ENCODE assay signal across 8 cellular contexts in the genomic region with DNA sequence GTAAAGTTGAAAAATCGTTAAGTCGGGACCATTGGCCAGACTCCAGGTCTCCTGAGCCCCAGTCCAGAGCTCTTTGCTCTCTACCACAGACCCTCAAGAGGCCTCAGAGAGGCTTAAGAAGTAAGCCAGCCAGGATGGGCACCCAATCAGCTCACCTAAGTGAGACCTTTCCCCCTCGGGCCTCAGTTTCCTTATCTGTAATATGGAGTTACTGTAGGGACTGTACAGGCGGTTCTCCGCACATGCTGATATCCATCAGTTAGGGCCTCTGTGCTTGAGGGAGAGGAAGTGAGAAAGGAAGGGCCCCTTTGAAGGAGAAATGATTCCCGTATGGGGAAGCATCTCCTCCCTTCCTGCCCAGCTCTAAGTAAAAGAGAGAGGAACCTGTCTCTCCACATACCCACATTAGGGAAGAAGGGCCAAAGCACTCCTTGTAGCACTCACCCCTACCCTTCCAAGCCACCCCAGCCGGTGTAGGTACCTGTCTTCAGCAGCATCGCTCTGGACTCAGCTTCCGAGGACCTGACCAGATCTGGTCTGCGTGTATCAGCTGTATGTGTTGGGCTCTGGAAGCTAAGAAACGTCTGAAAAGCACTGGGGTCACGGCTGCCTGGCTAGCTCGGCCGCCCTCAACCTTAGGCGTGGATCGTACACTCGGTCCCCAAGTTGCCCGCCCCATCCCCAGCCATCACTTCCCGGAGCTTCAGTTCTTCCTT. TPM values are rescaled to one million over a fixed set of nuclear protein-coding genes. Genes with fewer than 3 reads are reported as not detected.
DNase-seq lines count a peak whose midpoint lies in the region; ATAC-seq and TF ChIP-seq lines count a peak whose summit lies in the region.

No MANE protein-coding gene starts in this region.

- H3K4me1 Mint-ChIP-seq in activated CD8-positive, alpha-beta T cell treated with anti-CD3 and anti-CD28 coated beads for 36 hours (ENCODE audit: low read depth): peaks cover 21% of the 10 kb centered on the region

- peaks cover 5 to 33% (median 20%) of the 10 kb centered on the region in 4 donors for H3K36me3 ChIP-seq in sigmoid colon

- peaks cover 6% of the 10 kb centered on the region for H3K36me3 Mint-ChIP-seq in activated CD8-positive, alpha-beta T cell treated with anti-CD3 and anti-CD28 coated beads for 36 hours (ENCODE audit: low read depth)

- WGBS in sigmoid colon, 2 donors: 18 to 21% methylated on average over 19 of the region's 19 CpGs

- no peaks in the 10 kb centered on the region for H3K9me3 Mint-ChIP-seq in activated CD8-positive, alpha-beta T cell treated with anti-CD3 and anti-CD28 coated beads for 36 hours

- no peaks in the 10 kb centered on the region for H3K9me3 ChIP-seq in sigmoid colon

- DNase-seq in NCI-H146 (lab: John Stamatoyannopoulos, UW) (peak; percentile 32), NCI-H146 treated with DMSO at 0.1 percent for 48 hours (lab: John Stamatoyannopoulos, UW; ENCODE audit: unreplicated experiment) (no peak), left cardiac atrium (no peak), sigmoid colon (no peak), KG1 (lab: John Stamatoyannopoulos, UW) (no peak)
- no peak for DNase-seq in activated CD8-positive, alpha-beta T cell treated with anti-CD3 and anti-CD28 coated beads for 36 hours

- intact Hi-C loops in activated CD8-positive, alpha-beta T cell treated with anti-CD3 and anti-CD28 coated beads for 36 hours (cut with micrococcal nuclease): loop anchor here (10.0 kb wide), 1 partner anchor 125 kb away; the partner anchor contains the start of gene CENPM
- intact Hi-C loops in left cardiac atrium (cut with DNase I): no loop called here
- intact Hi-C loops in sigmoid colon (cut with DNase I): loop anchor here (1.0 to 10.0 kb wide), 2 partner anchors 20 to 385 kb away; partner anchors contain the start of genes NDUFA6 and SNU13

- H3K27ac ChIP-seq in sigmoid colon: peak overlapping the region; percentile 88 to 93 (median 90)

- H3K27ac Mint-ChIP-seq in activated CD8-positive, alpha-beta T cell treated with anti-CD3 and anti-CD28 coated beads for 36 hours: peak overlapping the region; percentile 88

- H3K4me1 ChIP-seq in sigmoid colon: peaks cover 0 to 41% (median 34%) of the 10 kb centered on the region in 4 donors

- POLR2A ChIA-PET in activated CD8-positive, alpha-beta T cell treated with anti-CD3 and anti-CD28 coated beads for 36 hours (lab: Charles Lee): interaction anchor here (0.6 to 4.4 kb wide), 6 partner anchors 9 to 39 kb away, joined by 3 to 27 read pairs (median 4); partner anchors contain the start of gene SMDT1

- no peak for TF ChIP-seq POLR2A in sigmoid colon (IDR thresholded peaks at IDR 0.05)

- no peak for TF ChIP-seq CTCF in activated CD8-positive, alpha-beta T cell treated with anti-CD3 and anti-CD28 coated beads for 36 hours (IDR thresholded peaks at IDR 0.05)
- no peak for TF ChIP-seq CTCF in sigmoid colon (IDR thresholded peaks at IDR 0.05)

- H3K27me3 ChIP-seq in sigmoid colon: no peaks in the 10 kb centered on the region

- CTCF ChIA-PET in activated CD8-positive, alpha-beta T cell treated with anti-CD3 and anti-CD28 coated beads for 36 hours (lab: Charles Lee): interaction anchor here (0.7 to 1.4 kb wide), 6 partner anchors 9 to 208 kb away, joined by 3 to 5 read pairs (median 3); no protein-coding TSS in a partner anchor

- ATAC-seq in HG03378 (IDR thresholded peaks at IDR 0.05; ENCODE audit: unreplicated experiment) (peak; percentile 17), left cardiac atrium (peak; percentile 1 to 6), HG03135 (IDR thresholded peaks at IDR 0.05; ENCODE audit: unreplicated experiment) (no peak)
- ATAC-seq in activated CD8-positive, alpha-beta T cell treated with anti-CD3 and anti-CD28 coated beads for 36 hours: peak; percentile 1

- peak overlapping the region; percentile 86 for H3K4me3 Mint-ChIP-seq in activated CD8-positive, alpha-beta T cell treated with anti-CD3 and anti-CD28 coated beads for 36 hours

- H3K27me3 Mint-ChIP-seq in activated CD8-positive, alpha-beta T cell treated with anti-CD3 and anti-CD28 coated beads for 36 hours: no peaks in the 10 kb centered on the region

- TF ChIP-seq EP300 in sigmoid colon (IDR thresholded peaks at IDR 0.05): no peak

- peak overlapping the region; percentile 52 to 68 (median 62) for H3K4me3 ChIP-seq in sigmoid colon

RNA-seq across cellular contexts. Expression of gene NAGA, which starts 0.7 kb away (rescaled TPM):
- 1 to 10 TPM; 9.3 to 9.4 TPM for total RNA-seq in activated CD8-positive, alpha-beta T cell treated with anti-CD3 and anti-CD28 coated beads for 36 hours
- 10 to 100 TPM; 16.7 to 21.1 TPM for total RNA-seq in left cardiac atrium
- total RNA-seq in sigmoid colon: 10 to 100 TPM; 18.6 to 28.6 (median 21.7) TPM
- polyA plus RNA-seq in sigmoid colon: 10 to 100 TPM in 2 of 3 donors, 1 to 10 TPM in 1; 6.6 to 27.7 (median 20.1) TPM

RNA-seq across cellular contexts. Expression of gene PHETA2, which starts 4.1 kb away (rescaled TPM):
- total RNA-seq in activated CD8-positive, alpha-beta T cell treated with anti-CD3 and anti-CD28 coated beads for 36 hours: 1 to 10 TPM in 1 of 2 experiments, under 1 TPM in 1; 0.97 to 1.3 TPM
- total RNA-seq in left cardiac atrium (10 to 100 TPM in 1 of 2 donors, 1 to 10 TPM in 1; 8.7 to 11.3 TPM), sigmoid colon (10 to 100 TPM; 13.8 to 18.0 (median 15.6) TPM)
- 10 to 100 TPM; 13.2 to 17.4 (median 13.4) TPM for polyA plus RNA-seq in sigmoid colon

RNA-seq across cellular contexts. Expression of gene SMDT1, which starts 9.5 kb away (rescaled TPM):
- total RNA-seq in activated CD8-positive, alpha-beta T cell treated with anti-CD3 and anti-CD28 coated beads for 36 hours: 10 to 100 TPM; 51.7 to 61.2 TPM
- total RNA-seq in left cardiac atrium (100 to 1,000 TPM; 119 to 151 TPM), sigmoid colon (10 to 100 TPM; 12.1 to 23.9 (median 21.9) TPM)
- polyA plus RNA-seq in sigmoid colon: 100 to 1,000 TPM in 2 of 3 donors, 10 to 100 TPM in 1; 87.4 to 187 (median 181) TPM

RNA-seq across cellular contexts. Expression of gene NDUFA6, which starts 20.6 kb away (rescaled TPM):
- 10 to 100 TPM; 92.8 to 93.8 TPM for total RNA-seq in activated CD8-positive, alpha-beta T cell treated with anti-CD3 and anti-CD28 coated beads for 36 hours
- 100 to 1,000 TPM; 224 to 247 TPM for total RNA-seq in left cardiac atrium
- total RNA-seq in sigmoid colon: 100 to 1,000 TPM in 1 of 4 donors, 10 to 100 TPM in 3; 61.8 to 104 (median 82.6) TPM
- 100 to 1,000 TPM; 112 to 248 (median 161) TPM for polyA plus RNA-seq in sigmoid colon

Comparison
In these comparisons a context has a peak if more than half of its experiments do, and no peak if none do; other contexts are left out.
1. RNA of gene PHETA2, which starts 4.1 kb away (total RNA-seq): 13.8 to 18.0 TPM in sigmoid colon and 8.7 to 11.3 TPM in left cardiac atrium; 0.97 to 1.3 TPM in activated CD8-positive, alpha-beta T cell treated with anti-CD3 and anti-CD28 coated beads for 36 hours; every median in the first group is over 4 times any median in the second.
2. intact Hi-C loops: an anchor here in activated CD8-positive, alpha-beta T cell treated with anti-CD3 and anti-CD28 coated beads for 36 hours (10.0 kb wide) and sigmoid colon (1.0 to 10.0 kb wide); none called in left cardiac atrium.